ENCODE assay signal across 18 cellular contexts in genomic region chr4:100430441-100430840, GRCh38.
"Had no signal": no experiment of that assay in that cellular context is flagged by ENCODE, and none has a peak within 500 bp of the region (broad histone marks: within the 10 kb centered on the region; RNA-seq: fewer than 3 reads in every experiment).

No MANE protein-coding gene starts in this region.

- ATAC-seq: left colon; mucosa of descending colon; naive thymus-derived CD4-positive, alpha-beta T cell; sciatic nerve had no signal

- H3K27me3 Mint-ChIP-seq: activated naive CD8-positive, alpha-beta T cell treated with anti-CD3 and anti-CD28 coated beads, Interleukin-2, amount 10 ng/mL, durations not matched to agents 7 days and 5 days had no signal

- H3K27ac Mint-ChIP-seq: activated naive CD8-positive, alpha-beta T cell treated with anti-CD3 and anti-CD28 coated beads, Interleukin-2, amount 10 ng/mL, durations not matched to agents 7 days and 5 days; endodermal cell had no signal

- H3K9me3 Mint-ChIP-seq: activated naive CD8-positive, alpha-beta T cell treated with anti-CD3 and anti-CD28 coated beads, Interleukin-2, amount 10 ng/mL, durations not matched to agents 7 days and 5 days had no signal

- H3K4me3 Mint-ChIP-seq: activated naive CD8-positive, alpha-beta T cell treated with anti-CD3 and anti-CD28 coated beads, Interleukin-2, amount 10 ng/mL, durations not matched to agents 7 days and 5 days; endodermal cell had no signal

- DNase-seq: activated CD4-positive, alpha-beta T cell treated with anti-CD3 and anti-CD28 coated beads for 1 hour; activated CD4-positive, alpha-beta T cell treated with anti-CD3 and anti-CD28 coated beads, Interleukin-2, amount 50 U/mL, for 4 hours; activated naive CD4-positive, alpha-beta T cell; activated naive CD8-positive, alpha-beta T cell treated with anti-CD3 and anti-CD28 coated beads, Interleukin-2, amount 10 ng/mL, durations not matched to agents 7 days and 5 days; activated T-cell treated with anti-CD3 and anti-CD28 coated beads for 4 hours; anterior cingulate cortex; dorsolateral prefrontal cortex; endodermal cell; erythroblast; left colon; mammary epithelial cell; mucosa of descending colon; naive thymus-derived CD4-positive, alpha-beta T cell; ovary; stomach; testis; upper lobe of left lung had no signal

- H3K36me3 Mint-ChIP-seq: naive thymus-derived CD4-positive, alpha-beta T cell had no signal
